ENCODE assay signal across 10 cellular contexts in the genomic region with DNA sequence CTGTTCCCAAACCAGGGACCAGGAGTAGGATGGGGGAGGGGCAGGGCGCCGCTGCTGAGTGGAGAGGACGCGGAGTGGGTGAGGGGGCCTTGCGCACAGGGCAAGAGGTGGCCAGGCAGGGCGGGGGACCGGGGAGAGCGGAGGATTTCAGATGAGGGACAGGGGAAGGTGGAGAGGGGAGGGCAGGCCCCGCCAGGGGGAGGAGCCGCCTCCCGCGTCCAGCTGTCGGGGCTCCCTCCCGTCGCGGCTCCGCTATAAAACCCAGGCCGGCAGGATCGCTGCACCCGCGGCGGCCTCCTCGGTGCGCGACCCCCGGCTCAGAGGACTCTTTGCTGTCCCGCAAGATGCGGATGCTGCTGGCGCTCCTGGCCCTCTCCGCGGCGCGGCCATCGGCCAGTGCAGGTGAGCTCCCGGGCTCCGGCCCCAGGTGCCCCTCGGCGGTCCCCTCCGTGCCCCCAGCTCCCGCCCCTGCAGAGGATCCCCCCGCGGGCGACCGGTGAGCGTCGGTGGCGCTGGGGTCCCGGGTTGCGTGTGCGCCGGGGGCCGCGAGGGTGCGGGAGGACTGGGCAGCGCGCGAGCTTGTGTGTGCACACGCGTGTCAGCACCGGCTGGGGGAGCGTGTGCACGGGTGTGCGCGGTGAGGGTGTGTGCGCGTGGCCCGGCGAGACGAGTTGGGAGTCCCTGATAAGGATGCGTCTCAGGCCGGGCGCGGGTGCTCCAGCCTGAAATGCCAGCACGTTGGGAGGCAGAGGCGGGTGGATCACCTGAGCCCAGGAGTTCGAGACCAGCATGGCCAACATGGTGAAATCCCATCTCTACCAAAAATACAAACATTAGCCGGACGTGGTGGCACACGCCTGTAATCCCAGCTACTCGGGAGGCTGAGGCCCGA. TPM values are rescaled to one million over a fixed set of nuclear protein-coding genes. Genes with fewer than 3 reads are reported as not detected.
DNase-seq lines count a peak whose midpoint lies in the region; ATAC-seq and TF ChIP-seq lines count a peak whose summit lies in the region.
"Had no signal": no experiment of that assay in that cellular context is flagged by ENCODE, and none has a peak within 500 bp of the region (broad histone marks: within the 10 kb centered on the region; RNA-seq: fewer than 3 reads in every experiment).

A gene (plus strand): TSS at position 283 of the 892 bp plus-strand sequence. CDS start 62 bp downstream, at position 345.

- CTCF ChIA-PET in activated B cell treated with CpG ODN at 0.5 μM for 24 hours (lab: Charles Lee): no interaction called here

- H3K36me3 Mint-ChIP-seq in activated B cell treated with CpG ODN at 0.5 μM for 24 hours (ENCODE audit: low read depth): no peaks in the 10 kb centered on the region

- peaks cover 45% of the 10 kb centered on the region for H3K27me3 ChIP-seq in iPS-15b (ENCODE audit: control insufficient read depth, insufficient read depth, low read length)
- peaks cover 6 to 100% (median 51%) of the 10 kb centered on the region in 7 donors for H3K27me3 ChIP-seq in spleen (replicated peaks in 1 of 7)

- TF ChIP-seq POLR2A in spleen (IDR thresholded peaks at IDR 0.05): no peak

- DNase-seq in NCI-H1417 (lab: John Stamatoyannopoulos, UW) (peak in 2 of 3 experiments; percentile 43 to 49), NCI-H1417 treated with DMSO at 0.1 percent for 48 hours (lab: John Stamatoyannopoulos, UW) (no peak), activated B cell treated with CpG ODN at 0.5 μM for 24 hours (no peak), spleen (peak; percentile 85), NCI-H128 (lab: John Stamatoyannopoulos, UW; ENCODE audit: unreplicated experiment) (no peak), RKO (ENCODE audit: low spot score) (no peak)
- no peak for DNase-seq in stimulated activated CD4-positive, alpha-beta T cell treated with anti-CD3 and anti-CD28 coated beads, Interleukin-2, amount 100 ng/mL, for 24 hours

- H3K27ac ChIP-seq in spleen: peak within 1 kb of the TSS in 7 of 8 donors; percentile 64 to 92 (median 83)

- H3K9me3 ChIP-seq in iPS-15b (ENCODE audit: control insufficient read depth, insufficient read depth, low read length) (no peaks in the 10 kb centered on the region), spleen (no peaks in the 10 kb centered on the region)

- H3K36me3 ChIP-seq in iPS-15b (ENCODE audit: control insufficient read depth, insufficient read depth, low read length) (peaks cover 3% of the 10 kb centered on the region), spleen (no peaks in the 10 kb centered on the region)

- no peak for ATAC-seq in activated B cell treated with CpG ODN at 0.5 μM for 24 hours (ENCODE audit: low read depth)

- H3K9ac ChIP-seq in iPS-15b (ENCODE audit: low read depth, low read length): no peak within 1 kb of the TSS

- H3K4me3 Mint-ChIP-seq in activated B cell treated with CpG ODN at 0.5 μM for 24 hours: peak within 1 kb of the TSS; percentile 62

- WGBS in spleen, 5 donors: 3 to 6% (median 5%) methylated on average over 34 to 81 of the region's 81 CpGs

- H3K27me3 Mint-ChIP-seq in activated B cell treated with CpG ODN at 0.5 μM for 24 hours: peaks cover 61% of the 10 kb centered on the region

- H3K9me3 Mint-ChIP-seq in activated B cell treated with CpG ODN at 0.5 μM for 24 hours: no peaks in the 10 kb centered on the region

- H3K27ac Mint-ChIP-seq in activated B cell treated with CpG ODN at 0.5 μM for 24 hours: no peak within 1 kb of the TSS

- H3K4me1 ChIP-seq in iPS-15b (ENCODE audit: control insufficient read depth, insufficient read depth, low read length) (peaks cover 21% of the 10 kb centered on the region), spleen (peaks cover 8 to 62% (median 20%) of the 10 kb centered on the region in 6 donors)

- intact Hi-C loops in activated B cell treated with CpG ODN at 0.5 μM for 24 hours (cut with micrococcal nuclease): no loop called here
- intact Hi-C loops in spleen (cut with DNase I; ENCODE audit: low total_unique reads): loop anchor here (10.0 kb wide), 1 partner anchor 285 kb away; no protein-coding TSS in a partner anchor

- TF ChIP-seq CTCF in activated B cell treated with CpG ODN at 0.5 μM for 24 hours (IDR thresholded peaks at IDR 0.05) (no peak), spleen (IDR thresholded peaks at IDR 0.05 in 8 of 11, conservative IDR thresholded peaks at IDR 0.05 in 3 of 11) (no peak)

- peaks cover 20% of the 10 kb centered on the region for H3K4me1 Mint-ChIP-seq in activated B cell treated with CpG ODN at 0.5 μM for 24 hours

- H3K4me3 ChIP-seq in iPS-15b (ENCODE audit: low read depth, low read length) (peak within 1 kb of the TSS; percentile 53), spleen (peak within 1 kb of the TSS; percentile 8 to 63 (median 32))

- POLR2A ChIA-PET in activated B cell treated with CpG ODN at 0.5 μM for 24 hours (lab: Charles Lee): no interaction called here

RNA-seq across cellular contexts. Expression of the gene that starts here (rescaled TPM):
- total RNA-seq in activated B cell treated with CpG ODN at 0.5 μM for 24 hours: not detected in 2 replicates
- 10 to 100 TPM in 4 of 7 donors, 1 to 10 TPM in 3; 7.2 to 19.3 (median 13.3) TPM for total RNA-seq in spleen
- 1 to 10 TPM; 1.7 to 7.0 (median 5.4) TPM for polyA plus RNA-seq in spleen
- total RNA-seq: SK-MEL-5 had no signal
- polyA plus RNA-seq: AG04450 had no signal

Comparison
In these comparisons a context has a peak if more than half of its experiments do, and no peak if none do; other contexts are left out.
1. DNase-seq: peak in NCI-H1417 (2 of 3) and spleen (single experiment); none in NCI-H1417 treated with DMSO at 0.1 percent for 48 hours (single experiment), activated B cell treated with CpG ODN at 0.5 μM for 24 hours (single experiment), NCI-H128 (single experiment), stimulated activated CD4-positive, alpha-beta T cell treated with anti-CD3 and anti-CD28 coated beads, Interleukin-2, amount 100 ng/mL, for 24 hours (0 of 2) and RKO (single experiment).